In genomic region chr17:75909051-75909811, GRCh38 we compare ENCODE assay signal across 1 cellular context.
TF ChIP-seq lines count a peak whose summit lies in the region.

No MANE protein-coding gene starts in this region.

TF ChIP-seq in SK-N-SH, 30 proteins besides CTCF, POLR2A, EP300 and RAD21:
- TF ChIP-seq PBX3 (IDR thresholded peaks at IDR 0.05), result no peak
- TF ChIP-seq NFIC (IDR thresholded peaks at IDR 0.05; ENCODE audit: borderline replicate concordance), result no peak
- no peak for TF ChIP-seq FOXJ3 (CRISPR knock-in tag; IDR thresholded peaks at IDR 0.05)
